Comparison of ENCODE assay signal across 14 cellular contexts in the genomic region with DNA sequence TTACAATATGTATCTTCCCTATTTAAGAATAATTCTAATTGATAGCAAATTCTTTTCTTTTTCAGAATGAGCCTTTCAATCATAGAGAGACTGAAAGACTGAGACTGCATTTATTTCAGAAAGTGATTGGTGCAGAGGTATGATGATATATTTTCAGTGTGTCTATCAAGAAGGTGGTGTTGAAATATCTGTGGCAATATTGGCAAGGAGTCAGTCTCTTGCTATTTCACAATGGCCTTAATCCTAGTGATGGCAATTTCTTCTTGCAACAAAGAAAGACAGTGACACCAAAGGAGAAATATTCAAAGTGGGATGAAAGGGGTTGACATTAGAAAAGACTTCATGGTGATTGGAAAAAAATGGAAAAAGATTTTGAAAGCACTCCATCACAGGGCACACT.
"Had no signal": no experiment of that assay in that cellular context is flagged by ENCODE, and none has a peak within 500 bp of the region (broad histone marks: within the 10 kb centered on the region; RNA-seq: fewer than 3 reads in every experiment).

No MANE protein-coding gene starts in this region.

- H3K9me3 ChIP-seq: gastrocnemius medialis, left ventricle myocardium inferior, thoracic aorta had no signal

- DNase-seq: activated CD4-positive, alpha-beta T cell treated with anti-CD3 and anti-CD28 coated beads, Interleukin-2, amount 50 U/mL, for 1 hour; activated CD4-positive, CD25-positive, alpha-beta regulatory T cell; amygdala; gastrocnemius medialis; kidney; left ventricle myocardium inferior; nephron progenitor cell; stimulated activated CD4-positive, alpha-beta T cell treated with anti-CD3 and anti-CD28 coated beads, Interleukin-15, amount 100 ng/mL, for 24 hours; stimulated activated CD4-positive, alpha-beta T cell treated with anti-CD3 and anti-CD28 coated beads, Interleukin-4, amount 100 ng/mL, for 24 hours; stimulated activated naive CD8-positive, alpha-beta T cell treated with anti-CD3 and anti-CD28 coated beads, Interleukin-15, amount 100 ng/mL, for 72 hours; T-helper 17 cell had no signal

- FAIRE-seq: TTC549 had no signal

- H3K4me1 ChIP-seq: gastrocnemius medialis, left ventricle myocardium inferior had no signal

- H3K4me3 ChIP-seq: gastrocnemius medialis, left ventricle myocardium inferior, thoracic aorta had no signal

- ATAC-seq: esophagus mucosa; gastrocnemius medialis; stimulated activated naive CD8-positive, alpha-beta T cell treated with anti-CD3 and anti-CD28 coated beads, Interleukin-15, amount 100 ng/mL, for 72 hours; T-helper 17 cell had no signal

- H3K36me3 ChIP-seq: gastrocnemius medialis, left ventricle myocardium inferior, thoracic aorta had no signal

- H3K27ac ChIP-seq: gastrocnemius medialis, left ventricle myocardium inferior, thoracic aorta had no signal

- H3K27me3 ChIP-seq: gastrocnemius medialis had no signal
